Comparison of ENCODE assay signal across 8 cellular contexts in the genomic region with DNA sequence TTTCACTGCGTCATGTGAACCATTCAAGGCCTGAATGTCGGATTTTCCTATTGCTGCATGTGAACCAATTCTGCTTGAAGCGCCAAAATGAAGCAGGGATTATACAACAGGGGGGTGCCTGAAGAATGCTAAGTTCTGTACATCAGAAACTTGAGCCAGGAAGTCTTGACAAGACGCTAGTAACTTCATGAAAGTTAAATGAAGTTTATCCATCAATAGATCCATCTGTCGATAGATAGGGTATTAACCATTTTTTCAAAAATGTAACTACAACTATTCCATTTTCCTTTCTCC. TPM values are rescaled to one million over a fixed set of nuclear protein-coding genes. Genes with fewer than 3 reads are reported as not detected.
A peak's percentile ranks its signal among the peaks of the same experiment; 100 is the strongest.
DNase-seq lines count a peak whose midpoint lies in the region; ATAC-seq and TF ChIP-seq lines count a peak whose summit lies in the region.

No MANE protein-coding gene starts in this region.

- WGBS in thyroid gland, 2 donors: 75 to 77% methylated on average over 5 of the region's 5 CpGs

- H3K9me3 Mint-ChIP-seq in activated CD4-positive, alpha-beta T cell treated with anti-CD3 and anti-CD28 coated beads, Interleukin-2, amount 10 ng/mL, durations not matched to agents 7 days and 5 days: no peaks in the 10 kb centered on the region

- H3K36me3 Mint-ChIP-seq in activated CD4-positive, alpha-beta T cell treated with anti-CD3 and anti-CD28 coated beads, Interleukin-2, amount 10 ng/mL, durations not matched to agents 7 days and 5 days (ENCODE audit: low read depth): peaks cover 15% of the 10 kb centered on the region

- peak overlapping the region; percentile 87 for H3K4me3 Mint-ChIP-seq in activated CD4-positive, alpha-beta T cell treated with anti-CD3 and anti-CD28 coated beads, Interleukin-2, amount 10 ng/mL, durations not matched to agents 7 days and 5 days

- no peaks in the 10 kb centered on the region for H3K27me3 ChIP-seq in thyroid gland

- peak overlapping the region; percentile 89 for H3K4me3 ChIP-seq in astrocyte of the cerebellum (ENCODE audit: low read depth, low read length)
- peak overlapping the region; percentile 44 to 94 (median 92) for H3K4me3 ChIP-seq in thyroid gland (replicated peaks in 1 of 3)

- H3K9me3 ChIP-seq in thyroid gland: no peaks in the 10 kb centered on the region

- in situ Hi-C loops in astrocyte of the cerebellum (cut with HindIII; ENCODE audit: low sequenced_read_pairs): no loop called here

- DNase-seq in activated CD4-positive, alpha-beta T cell treated with anti-CD3 and anti-CD28 coated beads, Interleukin-2, amount 10 ng/mL, durations not matched to agents 7 days and 5 days: no peak
- no peak for DNase-seq in activated CD4-positive, alpha-beta T cell treated with anti-CD3 and anti-CD28 coated beads for 4 hours
- DNase-seq in astrocyte of the cerebellum (ENCODE audit: low read depth): no peak
- DNase-seq in left lobe of liver (ENCODE audit: low spot score): no peak
- no peak for DNase-seq in thyroid gland
- DNase-seq in iPS-NIHi11 (ENCODE audit: low spot score): no peak
- DNase-seq in NCI-H524 treated with DMSO at 0.1 percent for 48 hours (lab: John Stamatoyannopoulos, UW): no peak

- intact Hi-C loops in thyroid gland (cut with DNase I): no loop called here

- ATAC-seq in left lobe of liver: peak; percentile 4
- no peak for ATAC-seq in HG02973 (IDR thresholded peaks at IDR 0.05; ENCODE audit: unreplicated experiment)

- no peaks in the 10 kb centered on the region for H3K27me3 Mint-ChIP-seq in activated CD4-positive, alpha-beta T cell treated with anti-CD3 and anti-CD28 coated beads, Interleukin-2, amount 10 ng/mL, durations not matched to agents 7 days and 5 days

- H3K4me1 Mint-ChIP-seq in activated CD4-positive, alpha-beta T cell treated with anti-CD3 and anti-CD28 coated beads, Interleukin-2, amount 10 ng/mL, durations not matched to agents 7 days and 5 days: peaks cover 38% of the 10 kb centered on the region

- peak overlapping the region; percentile 99 for H3K27ac Mint-ChIP-seq in activated CD4-positive, alpha-beta T cell treated with anti-CD3 and anti-CD28 coated beads, Interleukin-2, amount 10 ng/mL, durations not matched to agents 7 days and 5 days

- peaks cover 13 to 16% of the 10 kb centered on the region in 2 donors for H3K4me1 ChIP-seq in thyroid gland

- no peak for TF ChIP-seq POLR2A in thyroid gland (IDR thresholded peaks at IDR 0.05)

- H3K27ac ChIP-seq in thyroid gland: peak overlapping the region in 2 of 3 donors; percentile 83 to 85

- no peaks in the 10 kb centered on the region for H3K36me3 ChIP-seq in thyroid gland

- POLR2A ChIA-PET in activated CD4-positive, alpha-beta T cell treated with anti-CD3 and anti-CD28 coated beads, Interleukin-2, amount 10 ng/mL, durations not matched to agents 7 days and 5 days (lab: Charles Lee): no interaction called here

- TF ChIP-seq CTCF in astrocyte of the cerebellum (IDR thresholded peaks at IDR 0.05; ENCODE audit: low read depth, low read length, missing control alignments): no peak
- TF ChIP-seq CTCF in thyroid gland (IDR thresholded peaks at IDR 0.05): no peak

- CTCF ChIA-PET in activated CD4-positive, alpha-beta T cell treated with anti-CD3 and anti-CD28 coated beads, Interleukin-2, amount 10 ng/mL, durations not matched to agents 7 days and 5 days (lab: Charles Lee): no interaction called here

RNA-seq across cellular contexts. Expression of a gene that starts 0.6 kb away (rescaled TPM):
- total RNA-seq in activated CD4-positive, alpha-beta T cell treated with anti-CD3 and anti-CD28 coated beads, Interleukin-2, amount 10 ng/mL, durations not matched to agents 7 days and 5 days: 10 to 100 TPM; 15.7 to 16.0 TPM
- total RNA-seq in left lobe of liver: 5.8 TPM
- 10 to 100 TPM; 19.3 to 31.9 (median 25.7) TPM for total RNA-seq in thyroid gland
